ENCODE assay signal across 16 cellular contexts in the genomic region with DNA sequence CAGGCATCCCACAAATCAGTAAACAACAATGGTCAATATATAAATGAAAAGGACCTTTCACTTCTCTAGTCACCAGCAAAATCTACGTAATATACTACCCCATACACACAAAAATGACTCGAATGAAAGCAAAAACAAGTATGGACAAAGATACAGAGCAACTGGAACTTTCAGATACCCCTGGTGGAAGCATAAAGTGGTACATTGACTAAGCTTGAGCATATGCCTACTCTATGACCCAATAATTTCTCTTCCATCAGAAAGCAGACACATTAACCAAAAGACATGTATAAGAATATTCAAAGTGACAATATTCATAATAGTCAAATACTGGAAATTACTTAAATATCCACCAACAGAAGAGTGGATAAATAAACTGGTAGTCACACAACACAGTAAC.
"Had no signal": no experiment of that assay in that cellular context is flagged by ENCODE, and none has a peak within 500 bp of the region (broad histone marks: within the 10 kb centered on the region; RNA-seq: fewer than 3 reads in every experiment).

No MANE protein-coding gene starts in this region.

- H3K27me3 Mint-ChIP-seq: activated CD4-positive, alpha-beta T cell treated with anti-CD3 and anti-CD28 coated beads for 36 hours; central memory CD8-positive, alpha-beta T cell; naive thymus-derived CD8-positive, alpha-beta T cell had no signal

- H3K27me3 ChIP-seq: adrenal gland, right lobe of liver had no signal

- H3K27ac ChIP-seq: adrenal gland, parathyroid adenoma, right lobe of liver had no signal

- ATAC-seq: activated CD4-positive, alpha-beta T cell treated with anti-CD3 and anti-CD28 coated beads for 36 hours; activated naive CD4-positive, alpha-beta T cell treated with anti-CD3 and anti-CD28 coated beads, Interleukin-2, amount 50 U/mL, for 72 hours; naive thymus-derived CD8-positive, alpha-beta T cell; right lobe of liver; stimulated activated effector memory CD8-positive, alpha-beta T cell treated with anti-CD3 and anti-CD28 coated beads, Interleukin-12 subunit alpha, Interleukin-12 subunit beta, amount 100 ng/mL, for 72 hours had no signal

- H3K36me3 ChIP-seq: adrenal gland, right lobe of liver had no signal

- H3K27ac Mint-ChIP-seq: activated CD4-positive, alpha-beta T cell treated with anti-CD3 and anti-CD28 coated beads for 36 hours; activated naive CD4-positive, alpha-beta T cell treated with anti-CD3 and anti-CD28 coated beads, Interleukin-2, amount 50 U/mL, for 72 hours; naive thymus-derived CD8-positive, alpha-beta T cell; stimulated activated effector memory CD8-positive, alpha-beta T cell treated with anti-CD3 and anti-CD28 coated beads, Interleukin-12 subunit alpha, Interleukin-12 subunit beta, amount 100 ng/mL, for 72 hours; T-helper 2 cell treated with Interferon-gamma antibody and Interleukin-4, amounts not matched to agents 5 μg/mL and 100 μg/mL, for 36 hours; WTC11 had no signal

- H3K9me3 Mint-ChIP-seq: activated naive CD4-positive, alpha-beta T cell treated with anti-CD3 and anti-CD28 coated beads, Interleukin-2, amount 50 U/mL, for 72 hours; central memory CD8-positive, alpha-beta T cell; naive thymus-derived CD8-positive, alpha-beta T cell; stimulated activated effector memory CD8-positive, alpha-beta T cell treated with anti-CD3 and anti-CD28 coated beads, Interleukin-12 subunit alpha, Interleukin-12 subunit beta, amount 100 ng/mL, for 72 hours; T-helper 2 cell treated with Interferon-gamma antibody and Interleukin-4, amounts not matched to agents 5 μg/mL and 100 μg/mL, for 36 hours; WTC11 had no signal

- H3K9me3 ChIP-seq: adrenal gland, right lobe of liver had no signal

- H2AFZ ChIP-seq: parathyroid adenoma had no signal

- H3K4me3 ChIP-seq: adrenal gland, coronary artery, right lobe of liver had no signal

- DNase-seq: activated CD4-positive, alpha-beta T cell treated with anti-CD3 and anti-CD28 coated beads for 36 hours; activated CD4-positive, alpha-beta T cell treated with anti-CD3 and anti-CD28 coated beads, Interleukin-2, amount 50 U/mL, for 48 hours; activated gamma-delta T cell treated with Interleukin-2 at 50 U/mL for 16 hours; adrenal gland; mesendoderm; naive thymus-derived CD8-positive, alpha-beta T cell; right lobe of liver; small intestine; stimulated activated CD4-positive, alpha-beta T cell treated with anti-CD3 and anti-CD28 coated beads, Interleukin-4, amount 100 ng/mL, for 24 hours had no signal

- H3K36me3 Mint-ChIP-seq: activated naive CD4-positive, alpha-beta T cell treated with anti-CD3 and anti-CD28 coated beads, Interleukin-2, amount 50 U/mL, for 72 hours; stimulated activated effector memory CD8-positive, alpha-beta T cell treated with anti-CD3 and anti-CD28 coated beads, Interleukin-12 subunit alpha, Interleukin-12 subunit beta, amount 100 ng/mL, for 72 hours; WTC11 had no signal

- H3K79me2 ChIP-seq: parathyroid adenoma had no signal

- H3K4me1 ChIP-seq: adrenal gland, parathyroid adenoma, right lobe of liver had no signal

- H3K4me1 Mint-ChIP-seq: activated CD4-positive, alpha-beta T cell treated with anti-CD3 and anti-CD28 coated beads for 36 hours; stimulated activated effector memory CD8-positive, alpha-beta T cell treated with anti-CD3 and anti-CD28 coated beads, Interleukin-12 subunit alpha, Interleukin-12 subunit beta, amount 100 ng/mL, for 72 hours had no signal

- H3K4me3 Mint-ChIP-seq: activated CD4-positive, alpha-beta T cell treated with anti-CD3 and anti-CD28 coated beads for 36 hours; central memory CD8-positive, alpha-beta T cell; naive thymus-derived CD8-positive, alpha-beta T cell; stimulated activated effector memory CD8-positive, alpha-beta T cell treated with anti-CD3 and anti-CD28 coated beads, Interleukin-12 subunit alpha, Interleukin-12 subunit beta, amount 100 ng/mL, for 72 hours; T-helper 2 cell treated with Interferon-gamma antibody and Interleukin-4, amounts not matched to agents 5 μg/mL and 100 μg/mL, for 36 hours; WTC11 had no signal
